In the genomic region with DNA sequence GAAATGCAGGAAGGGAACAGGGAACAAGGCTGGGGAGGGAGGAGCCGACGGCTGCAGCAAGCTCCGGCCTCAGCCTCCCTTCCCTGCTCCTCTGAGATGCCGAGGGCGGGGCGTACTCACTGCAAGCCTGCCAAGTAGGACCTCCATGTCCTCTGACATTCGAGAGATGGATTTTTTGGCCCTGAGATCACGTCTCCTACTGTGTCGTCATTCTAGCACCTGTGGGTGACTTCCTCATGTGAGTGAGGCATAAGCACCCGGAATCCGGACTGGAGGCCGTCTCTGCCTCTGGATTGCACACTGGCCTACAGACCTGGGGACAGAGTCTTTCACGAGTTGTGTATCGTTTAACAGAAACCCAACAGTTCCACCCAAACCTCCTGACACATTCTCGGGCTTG, we compare ENCODE assay signal across 20 cellular contexts.
"Had no signal": no experiment of that assay in that cellular context is flagged by ENCODE, and none has a peak within 500 bp of the region (broad histone marks: within the 10 kb centered on the region; RNA-seq: fewer than 3 reads in every experiment).

No MANE protein-coding gene starts in this region.

- H3K9me3 Mint-ChIP-seq: activated CD4-positive, alpha-beta T cell treated with anti-CD3 and anti-CD28 coated beads, Interleukin-2, amount 10 ng/mL, durations not matched to agents 7 days and 5 days; activated T-cell treated with anti-CD3 and anti-CD28 coated beads, Interleukin-2, amount 50 U/mL, for 24 hours; activated T-helper 2 cell treated with anti-CD3 and anti-CD28 coated beads, Interferon-gamma antibody, Interleukin-2, Interleukin-4, amounts not matched to agents 10 μg/mL and 5 μg/mL and 100 μg/mL, durations not matched to agents 14 hours and 24 hours and 36 hours; mesothelial cell of epicardium; stimulated activated naive B cell treated with anti-CD40 and anti-IgM and Interleukin-4, amounts not matched to agents 10 μg/mL and 1 μg/mL and 100 μg/mL, for 72 hours had no signal

- H3K9me3 ChIP-seq: colonic mucosa, ovary, thyroid gland had no signal

- H3K27me3 ChIP-seq: brain microvascular endothelial cell, colonic mucosa, hepatocyte, ovary, thyroid gland had no signal

- H3K4me2 ChIP-seq: hepatocyte had no signal

- H2AFZ ChIP-seq: hepatocyte had no signal

- H3K79me2 ChIP-seq: hepatocyte had no signal

- DNase-seq: activated CD4-positive, alpha-beta T cell treated with anti-CD3 and anti-CD28 coated beads, Interleukin-2, amount 10 ng/mL, durations not matched to agents 7 days and 5 days; activated CD8-positive, alpha-beta T cell treated with anti-CD3 and anti-CD28 coated beads, Interleukin-2, amount 10 ng/mL, durations not matched to agents 7 days and 5 days; activated naive CD4-positive, alpha-beta T cell treated with Interleukin-2 at 50 U/mL for 16 hours; activated T-cell treated with anti-CD3 and anti-CD28 coated beads, Interleukin-2, amount 50 U/mL, for 24 hours; anterior cingulate cortex; brain microvascular endothelial cell; central memory CD4-positive, alpha-beta T cell; colonic mucosa; ovary; stimulated activated CD4-positive, alpha-beta T cell treated with anti-CD3 and anti-CD28 coated beads, Interleukin-4, amount 100 ng/mL, for 4 hours; stimulated activated naive B cell treated with anti-CD40 and anti-IgM and Interleukin-4, amounts not matched to agents 10 μg/mL and 1 μg/mL and 100 μg/mL, for 72 hours; T-helper 9 cell; thyroid gland had no signal

- H3K4me3 ChIP-seq: colonic mucosa, hepatocyte, lung, ovary, SK-N-MC, thyroid gland had no signal

- H3K4me1 ChIP-seq: colonic mucosa had no signal

- H3K4me3 Mint-ChIP-seq: activated CD4-positive, alpha-beta T cell treated with anti-CD3 and anti-CD28 coated beads, Interleukin-2, amount 10 ng/mL, durations not matched to agents 7 days and 5 days; activated CD8-positive, alpha-beta T cell treated with anti-CD3 and anti-CD28 coated beads, Interleukin-2, amount 10 ng/mL, durations not matched to agents 7 days and 5 days; activated T-cell treated with anti-CD3 and anti-CD28 coated beads, Interleukin-2, amount 50 U/mL, for 24 hours; mesothelial cell of epicardium; stimulated activated naive B cell treated with anti-CD40 and anti-IgM and Interleukin-4, amounts not matched to agents 10 μg/mL and 1 μg/mL and 100 μg/mL, for 72 hours had no signal

- H3K27ac Mint-ChIP-seq: activated CD4-positive, alpha-beta T cell treated with anti-CD3 and anti-CD28 coated beads, Interleukin-2, amount 10 ng/mL, durations not matched to agents 7 days and 5 days; activated CD8-positive, alpha-beta T cell treated with anti-CD3 and anti-CD28 coated beads, Interleukin-2, amount 10 ng/mL, durations not matched to agents 7 days and 5 days; activated T-cell treated with anti-CD3 and anti-CD28 coated beads, Interleukin-2, amount 50 U/mL, for 24 hours; activated T-helper 2 cell treated with anti-CD3 and anti-CD28 coated beads, Interferon-gamma antibody, Interleukin-2, Interleukin-4, amounts not matched to agents 10 μg/mL and 5 μg/mL and 100 μg/mL, durations not matched to agents 14 hours and 24 hours and 36 hours; mesothelial cell of epicardium; stimulated activated naive B cell treated with anti-CD40 and anti-IgM and Interleukin-4, amounts not matched to agents 10 μg/mL and 1 μg/mL and 100 μg/mL, for 72 hours had no signal

- H3K36me3 ChIP-seq: colonic mucosa, ovary had no signal

- H3K27me3 Mint-ChIP-seq: activated CD4-positive, alpha-beta T cell treated with anti-CD3 and anti-CD28 coated beads, Interleukin-2, amount 10 ng/mL, durations not matched to agents 7 days and 5 days; activated T-cell treated with anti-CD3 and anti-CD28 coated beads, Interleukin-2, amount 50 U/mL, for 24 hours; stimulated activated naive B cell treated with anti-CD40 and anti-IgM and Interleukin-4, amounts not matched to agents 10 μg/mL and 1 μg/mL and 100 μg/mL, for 72 hours had no signal

- FAIRE-seq: endometrium, keratinocyte had no signal

- H3K27ac ChIP-seq: brain microvascular endothelial cell, colonic mucosa, hepatocyte, ovary, SK-N-MC had no signal
